Comparison of ENCODE assay signal across 17 cellular contexts in genomic region chr21:36591326-36591970, GRCh38.
DNase-seq lines count a peak whose midpoint lies in the region; ATAC-seq, FAIRE-seq and TF ChIP-seq lines count a peak whose summit lies in the region.
"Had no signal": no experiment of that assay in that cellular context is flagged by ENCODE, and none has a peak within 500 bp of the region (broad histone marks: within the 10 kb centered on the region; RNA-seq: fewer than 3 reads in every experiment).

No MANE protein-coding gene starts in this region.

- BruUV-seq in MCF 10A (replicated peaks; lab: Mats Ljungman, UMichigan) (no TSS peak), mammary epithelial cell (replicated peaks; lab: Mats Ljungman, UMichigan) (no TSS peak)

- no peak overlapping the region for H3K4me3 ChIP-seq in mammary epithelial cell (replicated peaks in 1 of 3; ENCODE audit: insufficient read depth in 1 of 3, low read depth in 2 of 3, low read length in 3 of 3)
- H3K4me3 ChIP-seq: BLaER1 treated with 17β-estradiol and CSF1 and Interleukin-3, amounts not matched to agents 10 nM and 100 nM had no signal

- H3K27me3 Mint-ChIP-seq in MCF 10A (ENCODE audit: insufficient read depth, unreplicated experiment) (peaks cover 24% of the 10 kb centered on the region), WTC11 (ENCODE audit: low read depth) (peaks cover 2% of the 10 kb centered on the region; the same call in 1 of the 2 replicates), immature natural killer cell (ENCODE audit: low read depth in 3 of 3) (peaks cover 1 to 8% (median 6%) of the 10 kb centered on the region in 3 donors)

- H3K27ac Mint-ChIP-seq in MCF 10A (ENCODE audit: low read depth, unreplicated experiment), result no peak overlapping the region
- H3K27ac Mint-ChIP-seq in WTC11, result no peak overlapping the region
- H3K27ac Mint-ChIP-seq in immature natural killer cell, result no peak overlapping the region
- H3K27ac Mint-ChIP-seq: CD4-positive, CD25-positive, alpha-beta regulatory T cell had no signal

- H3K4me1 ChIP-seq in mammary epithelial cell (ENCODE audit: insufficient read depth, low read length), result peaks cover 9% of the 10 kb centered on the region
- H3K4me1 ChIP-seq: BLaER1 treated with 17β-estradiol and CSF1 and Interleukin-3, amounts not matched to agents 10 nM and 100 nM had no signal

- POLR2A ChIA-PET in MCF 10A (lab: Yijun Ruan, JAX), result interaction anchor here (0.6 kb wide), 1 partner anchor 1931 kb away, joined by 4 read pairs; no protein-coding TSS in a partner anchor
- POLR2A ChIA-PET in WTC11 (lab: Charles Lee), result no interaction called here

- H3K27me3 ChIP-seq in mammary epithelial cell (ENCODE audit: insufficient read depth, low read length), result peaks cover 6% of the 10 kb centered on the region
- H3K27me3 ChIP-seq: BLaER1 treated with 17β-estradiol and CSF1 and Interleukin-3, amounts not matched to agents 10 nM and 100 nM had no signal

- H2AFZ ChIP-seq in mammary epithelial cell (ENCODE audit: low read depth, low read length), result no peak overlapping the region

- no peak overlapping the region for H3K9ac ChIP-seq in mammary epithelial cell (ENCODE audit: insufficient read depth, low read length)
- H3K9ac ChIP-seq: BLaER1 treated with 17β-estradiol and CSF1 and Interleukin-3, amounts not matched to agents 10 nM and 100 nM had no signal

- H4K20me1 ChIP-seq in mammary epithelial cell (ENCODE audit: insufficient read depth, low read length), result no peaks in the 10 kb centered on the region
- H4K20me1 ChIP-seq: BLaER1 treated with 17β-estradiol and CSF1 and Interleukin-3, amounts not matched to agents 10 nM and 100 nM had no signal

- H3K9me3 ChIP-seq in mammary epithelial cell (replicated peaks; ENCODE audit: insufficient read depth, low read length), result no peaks in the 10 kb centered on the region

- no peak for FAIRE-seq in GM12892 (lab: Jason Lieb, UNC)
- FAIRE-seq: G401.6, GM12891 had no signal

- peak; percentile 20 for DNase-seq in MCF 10A (ENCODE audit: unreplicated experiment)
- DNase-seq in mammary epithelial cell, result no peak
- DNase-seq in SW480 (ENCODE audit: low spot score), result peak; percentile 18
- DNase-seq in omental fat pad (ENCODE audit: low spot score), result no peak
- DNase-seq in GM12892 (ENCODE audit: insufficient read length), result no peak
- no peak for DNase-seq in WTC11 (ENCODE audit: low spot score)
- no peak for DNase-seq in immature natural killer cell
- DNase-seq: ACHN; CD4-positive, CD25-positive, alpha-beta regulatory T cell; DMS79; EL; GOT3; H9 had no signal

- no peak overlapping the region for H3K27ac ChIP-seq in mammary epithelial cell (ENCODE audit: insufficient read depth, low read depth, low read length)
- H3K27ac ChIP-seq: BLaER1 treated with 17β-estradiol and CSF1 and Interleukin-3, amounts not matched to agents 10 nM and 100 nM had no signal

- H3K36me3 Mint-ChIP-seq in MCF 10A (ENCODE audit: insufficient read depth, unreplicated experiment), result no peaks in the 10 kb centered on the region
- H3K36me3 Mint-ChIP-seq in WTC11, result no peaks in the 10 kb centered on the region
- H3K36me3 Mint-ChIP-seq in immature natural killer cell, result no peaks in the 10 kb centered on the region
- H3K36me3 Mint-ChIP-seq: CD4-positive, CD25-positive, alpha-beta regulatory T cell; IgD-negative memory B cell had no signal

- CTCF ChIA-PET in MCF 10A (lab: Yijun Ruan, JAX) (interaction anchor here (0.6 to 1.6 kb wide), 2 partner anchors 39 to 326 kb away, joined by 4 read pairs; no protein-coding TSS in a partner anchor), mammary epithelial cell (lab: Charles Lee; ENCODE audit: low non-redundant PET) (no interaction called here), WTC11 (lab: Charles Lee) (interaction anchor here (1.0 to 2.9 kb wide), 2 partner anchors 24 to 39 kb away, joined by 3 to 13 read pairs; no protein-coding TSS in a partner anchor)

- no peak for TF ChIP-seq CTCF in MCF 10A (IDR thresholded peaks at IDR 0.05; ENCODE audit: unreplicated experiment)
- no peak for TF ChIP-seq CTCF in mammary epithelial cell (conservative IDR thresholded peaks at IDR 0.05 in 1 of 2, IDR thresholded peaks at IDR 0.05 in 1 of 2; ENCODE audit: extremely low read depth in 1 of 2, insufficient read depth in 1 of 2, low read depth in 1 of 2, low read length in 2 of 2)
- TF ChIP-seq CTCF in omental fat pad (IDR thresholded peaks at IDR 0.05), result no peak
- TF ChIP-seq CTCF in WTC11 (IDR thresholded peaks at IDR 0.05), result no peak

- TF ChIP-seq POLR2A in GM12892 (IDR thresholded peaks at IDR 0.05; ENCODE audit: low read depth, low read length), result no peak

- in situ Hi-C loops in mammary epithelial cell (cut with MboI; ENCODE audit: low sequenced_read_pairs in 2 of 2), result no loop called here

- dilution Hi-C loops in mammary epithelial cell (cut with HindIII; ENCODE audit: low sequenced_read_pairs), result no loop called here

- no peaks in the 10 kb centered on the region for H3K9me3 Mint-ChIP-seq in MCF 10A (ENCODE audit: unreplicated experiment)
- peaks cover 7% of the 10 kb centered on the region for H3K9me3 Mint-ChIP-seq in WTC11
- peaks cover 0 to 1% (median 0%) of the 10 kb centered on the region in 6 donors for H3K9me3 Mint-ChIP-seq in immature natural killer cell
- H3K9me3 Mint-ChIP-seq: H9 had no signal

- no peaks in the 10 kb centered on the region for H3K79me2 ChIP-seq in mammary epithelial cell (ENCODE audit: insufficient read depth, low read length)

- intact Hi-C loops in MCF 10A (cut with micrococcal nuclease) (no loop called here), mammary epithelial cell (cut with micrococcal nuclease) (no loop called here)

- H3K4me3 Mint-ChIP-seq in MCF 10A (ENCODE audit: unreplicated experiment) (no peak overlapping the region), WTC11 (no peak overlapping the region), immature natural killer cell (no peak overlapping the region)
- H3K4me3 Mint-ChIP-seq: CD4-positive, CD25-positive, alpha-beta regulatory T cell; H9; IgD-negative memory B cell had no signal

- no peaks in the 10 kb centered on the region for H3K36me3 ChIP-seq in mammary epithelial cell (ENCODE audit: insufficient read depth, low read length)
- H3K36me3 ChIP-seq: BLaER1 treated with 17β-estradiol and CSF1 and Interleukin-3, amounts not matched to agents 10 nM and 100 nM had no signal

- ATAC-seq in omental fat pad (ENCODE audit: low FRiP score), result peak; percentile 51
- no peak for ATAC-seq in WTC11

- WGBS in mammary epithelial cell (ENCODE audit: low coverage, missing lambda C conversion rate), result 22% methylated on average over 7 of the region's 16 CpGs

- H3K4me1 Mint-ChIP-seq in MCF 10A (ENCODE audit: insufficient read depth, unreplicated experiment) (peaks cover 6% of the 10 kb centered on the region), WTC11 (no peaks in the 10 kb centered on the region), immature natural killer cell (no peaks in the 10 kb centered on the region)
- H3K4me1 Mint-ChIP-seq: CD4-positive, CD25-positive, alpha-beta regulatory T cell; H9; IgD-negative memory B cell had no signal

- H3K4me2 ChIP-seq in mammary epithelial cell (ENCODE audit: insufficient read depth, low read depth, low read length), result no peak overlapping the region
- H3K4me2 ChIP-seq: BLaER1 treated with 17β-estradiol and CSF1 and Interleukin-3, amounts not matched to agents 10 nM and 100 nM had no signal

TF ChIP-seq in WTC11, 78 proteins besides CTCF, POLR2A, EP300 and RAD21 (continues in another document):
- TF ChIP-seq FOXJ3 (CRISPR knock-in tag; IDR thresholded peaks at IDR 0.05; ENCODE audit: borderline replicate concordance), result no peak
- TF ChIP-seq ERG (CRISPR knock-in tag; IDR thresholded peaks at IDR 0.05), result no peak
- no peak for TF ChIP-seq JUN (CRISPR knock-in tag; IDR thresholded peaks at IDR 0.05)
- TF ChIP-seq PREB (CRISPR knock-in tag; IDR thresholded peaks at IDR 0.05; ENCODE audit: borderline replicate concordance), result no peak
- TF ChIP-seq ZSCAN18 (CRISPR knock-in tag; IDR thresholded peaks at IDR 0.05), result no peak
- no peak for TF ChIP-seq TCF7 (CRISPR knock-in tag; IDR thresholded peaks at IDR 0.05; ENCODE audit: low read depth)
- TF ChIP-seq USF2 (CRISPR knock-in tag; IDR thresholded peaks at IDR 0.05), result no peak
- TF ChIP-seq NR2C2 (CRISPR knock-in tag; IDR thresholded peaks at IDR 0.05), result no peak

Comparison
In these comparisons a context has a peak if more than half of its experiments do, and no peak if none do; other contexts are left out.
1. DNase-seq: peak in MCF 10A (single experiment) and SW480 (single experiment); none in mammary epithelial cell (single experiment), omental fat pad (single experiment), GM12892 (single experiment), WTC11 (single experiment) and immature natural killer cell (0 of 3).